ENCODE assay signal across 24 cellular contexts in the genomic region with DNA sequence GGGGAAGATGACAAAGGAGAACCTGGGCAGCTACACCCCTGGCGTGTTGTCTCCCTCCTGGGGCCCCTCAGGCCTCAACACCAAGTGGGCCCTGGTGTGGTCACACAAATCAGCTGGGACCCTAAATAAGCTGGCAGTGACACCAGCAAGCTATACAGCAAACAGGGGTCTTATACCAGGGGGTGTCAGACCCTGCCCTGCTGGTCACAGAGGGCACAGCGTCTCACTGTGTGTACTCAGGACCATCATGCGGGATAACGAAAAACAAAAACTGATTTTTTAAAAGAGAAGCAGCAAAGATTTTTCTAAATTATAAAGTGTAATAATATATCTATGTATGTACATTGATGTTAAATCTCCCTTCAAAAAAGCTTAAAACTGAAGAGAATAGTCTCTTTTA.
"Had no signal": no experiment of that assay in that cellular context is flagged by ENCODE, and none has a peak within 500 bp of the region (broad histone marks: within the 10 kb centered on the region; RNA-seq: fewer than 3 reads in every experiment).

No MANE protein-coding gene starts in this region.

- H3K4me3 Mint-ChIP-seq: activated naive CD4-positive, alpha-beta T cell treated with anti-CD3 and anti-CD28 coated beads, Interleukin-2, amount 10 ng/mL, durations not matched to agents 7 days and 5 days; activated naive CD8-positive, alpha-beta T cell treated with anti-CD3 and anti-CD28 coated beads, Interleukin-2, amount 10 ng/mL, durations not matched to agents 7 days and 5 days; immature natural killer cell; naive thymus-derived CD8-positive, alpha-beta T cell; neural crest cell; stimulated activated naive B cell treated with anti-CD40 and anti-IgM and Interleukin-4, amounts not matched to agents 10 μg/mL and 1 μg/mL and 100 μg/mL, for 72 hours had no signal

- H3K9me3 ChIP-seq: ascending aorta, right atrium auricular region, stomach, thyroid gland had no signal

- H2AFZ ChIP-seq: parathyroid adenoma had no signal

- H3K9ac ChIP-seq: parathyroid adenoma had no signal

- ATAC-seq: esophagus mucosa; foreskin keratinocyte; naive thymus-derived CD8-positive, alpha-beta T cell; stimulated activated naive B cell treated with anti-CD40 and anti-IgM and Interleukin-4, amounts not matched to agents 10 μg/mL and 1 μg/mL and 100 μg/mL, for 72 hours had no signal

- H3K4me1 Mint-ChIP-seq: activated naive CD4-positive, alpha-beta T cell treated with anti-CD3 and anti-CD28 coated beads, Interleukin-2, amount 10 ng/mL, durations not matched to agents 7 days and 5 days; activated naive CD8-positive, alpha-beta T cell treated with anti-CD3 and anti-CD28 coated beads, Interleukin-2, amount 10 ng/mL, durations not matched to agents 7 days and 5 days; immature natural killer cell; naive thymus-derived CD8-positive, alpha-beta T cell had no signal

- H3K27me3 Mint-ChIP-seq: activated naive CD4-positive, alpha-beta T cell treated with anti-CD3 and anti-CD28 coated beads, Interleukin-2, amount 10 ng/mL, durations not matched to agents 7 days and 5 days; activated naive CD8-positive, alpha-beta T cell treated with anti-CD3 and anti-CD28 coated beads, Interleukin-2, amount 10 ng/mL, durations not matched to agents 7 days and 5 days; naive thymus-derived CD8-positive, alpha-beta T cell; stimulated activated naive B cell treated with anti-CD40 and anti-IgM and Interleukin-4, amounts not matched to agents 10 μg/mL and 1 μg/mL and 100 μg/mL, for 72 hours had no signal

- H3K27ac Mint-ChIP-seq: activated naive CD4-positive, alpha-beta T cell treated with anti-CD3 and anti-CD28 coated beads, Interleukin-2, amount 10 ng/mL, durations not matched to agents 7 days and 5 days; activated naive CD8-positive, alpha-beta T cell treated with anti-CD3 and anti-CD28 coated beads, Interleukin-2, amount 10 ng/mL, durations not matched to agents 7 days and 5 days; immature natural killer cell had no signal

- H3K9me3 Mint-ChIP-seq: activated naive CD4-positive, alpha-beta T cell treated with anti-CD3 and anti-CD28 coated beads, Interleukin-2, amount 10 ng/mL, durations not matched to agents 7 days and 5 days; activated naive CD8-positive, alpha-beta T cell treated with anti-CD3 and anti-CD28 coated beads, Interleukin-2, amount 10 ng/mL, durations not matched to agents 7 days and 5 days; immature natural killer cell; naive thymus-derived CD8-positive, alpha-beta T cell; neural crest cell; stimulated activated naive B cell treated with anti-CD40 and anti-IgM and Interleukin-4, amounts not matched to agents 10 μg/mL and 1 μg/mL and 100 μg/mL, for 72 hours had no signal

- H3K36me3 Mint-ChIP-seq: activated naive CD4-positive, alpha-beta T cell treated with anti-CD3 and anti-CD28 coated beads, Interleukin-2, amount 10 ng/mL, durations not matched to agents 7 days and 5 days; activated naive CD8-positive, alpha-beta T cell treated with anti-CD3 and anti-CD28 coated beads, Interleukin-2, amount 10 ng/mL, durations not matched to agents 7 days and 5 days had no signal

- H3K79me2 ChIP-seq: parathyroid adenoma had no signal

- H3K27ac ChIP-seq: ascending aorta, foreskin keratinocyte, parathyroid adenoma, right atrium auricular region, stomach, thyroid gland had no signal

- DNase-seq: activated CD4-positive, alpha-beta T cell treated with anti-CD3 and anti-CD28 coated beads for 4 hours; activated CD4-positive, alpha-beta T cell treated with anti-CD3 and anti-CD28 coated beads, Interleukin-2, amount 50 U/mL, for 48 hours; activated CD8-positive, alpha-beta memory T cell treated with anti-CD3 and anti-CD28 coated beads for 24 hours; activated gamma-delta T cell; activated naive CD4-positive, alpha-beta T cell treated with anti-CD3 and anti-CD28 coated beads, Interleukin-2, amount 10 ng/mL, durations not matched to agents 7 days and 5 days; activated naive CD8-positive, alpha-beta T cell treated with anti-CD3 and anti-CD28 coated beads, Interleukin-2, amount 10 ng/mL, durations not matched to agents 7 days and 5 days; activated T-cell treated with anti-CD3 and anti-CD28 coated beads, Interleukin-2, amount 50 U/mL, for 1 hour; caudate nucleus; cortex of kidney; foreskin keratinocyte; hippocampal formation; immature natural killer cell; naive thymus-derived CD8-positive, alpha-beta T cell; occipital lobe; stimulated activated CD4-positive, alpha-beta T cell treated with anti-CD3 and anti-CD28 coated beads, Interleukin-15, amount 100 ng/mL, for 24 hours; stimulated activated CD4-positive, alpha-beta T cell treated with anti-CD3 and anti-CD28 coated beads, Interleukin-2, amount 100 ng/mL, for 24 hours; stimulated activated naive B cell treated with anti-CD40 and anti-IgM and Interleukin-4, amounts not matched to agents 10 μg/mL and 1 μg/mL and 100 μg/mL, for 72 hours; stomach; thyroid gland had no signal

- H3K4me3 ChIP-seq: ascending aorta, right atrium auricular region, stomach, thyroid gland had no signal

- H3K27me3 ChIP-seq: ascending aorta, foreskin keratinocyte, right atrium auricular region, stomach, thyroid gland had no signal

- H3K36me3 ChIP-seq: thyroid gland had no signal

- H3K4me1 ChIP-seq: ascending aorta, foreskin keratinocyte, parathyroid adenoma, right atrium auricular region, stomach had no signal
